In the genomic region with DNA sequence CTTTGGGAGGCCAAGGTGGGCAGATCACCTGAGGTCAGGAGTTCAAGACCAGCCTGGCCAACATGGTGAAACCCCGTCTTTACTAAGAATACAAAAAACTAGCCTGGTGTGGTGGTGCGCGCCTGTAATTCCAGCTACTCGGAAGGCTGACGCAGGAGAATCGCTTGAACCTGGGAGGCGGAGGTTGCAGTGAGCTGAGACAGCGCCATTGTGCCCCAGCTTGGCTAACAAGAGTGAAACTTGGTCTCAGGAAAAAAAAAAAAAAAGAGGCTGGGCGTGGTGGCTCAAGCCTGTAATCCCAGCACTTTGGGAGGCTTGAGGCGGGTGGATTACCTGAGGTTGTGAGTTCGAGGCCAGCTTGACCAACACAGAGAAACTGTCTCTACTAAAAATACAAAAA, we compare ENCODE assay signal across 8 cellular contexts. TPM values are rescaled to one million over a fixed set of nuclear protein-coding genes. Genes with fewer than 3 reads are reported as not detected.
DNase-seq lines count a peak whose midpoint lies in the region; ATAC-seq and TF ChIP-seq lines count a peak whose summit lies in the region.
"Not testable (repeated sequence)": the region's sequence is repeated elsewhere in the genome, so short reads cannot be mapped to it uniquely, and the experiment has no call there.

No MANE protein-coding gene starts in this region.

- H3K27me3 ChIP-seq in CD4-positive, CD25-positive, alpha-beta regulatory T cell (ENCODE audit: control insufficient read depth, insufficient read depth, low read length); upper lobe of right lung: not testable (repeated sequence)

- CTCF ChIA-PET in HEK293T (lab: Yijun Ruan, JAX), result interaction anchor here (0.6 kb wide), 1 partner anchor 504 kb away, joined by 3 read pairs; no protein-coding TSS in a partner anchor
- CTCF ChIA-PET in activated CD8-positive, alpha-beta T cell treated with anti-CD3 and anti-CD28 coated beads for 36 hours (lab: Charles Lee), result not testable (repeated sequence)

- H3K4me3 ChIP-seq in CD4-positive, CD25-positive, alpha-beta regulatory T cell (ENCODE audit: low read depth, low read length); upper lobe of right lung: not testable (repeated sequence)

- peak overlapping the region; percentile 96 to 99 (median 96) for H3K4me3 Mint-ChIP-seq in CD4-positive, CD25-positive, alpha-beta regulatory T cell
- peak overlapping the region; percentile 81 for H3K4me3 Mint-ChIP-seq in activated CD8-positive, alpha-beta T cell treated with anti-CD3 and anti-CD28 coated beads for 36 hours
- H3K4me3 Mint-ChIP-seq in activated naive CD8-positive, alpha-beta T cell treated with anti-CD3 and anti-CD28 coated beads for 36 hours, result peak overlapping the region; percentile 94
- peak overlapping the region; percentile 48 to 95 (median 93) for H3K4me3 Mint-ChIP-seq in immature natural killer cell
- H3K4me3 Mint-ChIP-seq in neural crest cell, result peak overlapping the region; percentile 95

- TF ChIP-seq POLR2A in Raji (IDR thresholded peaks at IDR 0.05; ENCODE audit: insufficient read depth, low read depth, low read length), result 0 out of 2 replicates have a peak, but pooled peaks have one; percentile 13

- not testable (repeated sequence) for DNase-seq in CD4-positive, CD25-positive, alpha-beta regulatory T cell; HEK293T (ENCODE audit: extremely low spot score); activated CD8-positive, alpha-beta T cell treated with anti-CD3 and anti-CD28 coated beads for 36 hours; activated naive CD8-positive, alpha-beta T cell treated with anti-CD3 and anti-CD28 coated beads for 36 hours; immature natural killer cell; neural crest cell (ENCODE audit: low read depth, low spot score); upper lobe of right lung

- not testable (repeated sequence) for ATAC-seq in CD4-positive, CD25-positive, alpha-beta regulatory T cell (ENCODE audit: low read depth in 2 of 2); activated CD8-positive, alpha-beta T cell treated with anti-CD3 and anti-CD28 coated beads for 36 hours; upper lobe of right lung

- H3K36me3 Mint-ChIP-seq in CD4-positive, CD25-positive, alpha-beta regulatory T cell; immature natural killer cell; neural crest cell (ENCODE audit: low read depth): not testable (repeated sequence)
- peaks cover 19% of the 10 kb centered on the region for H3K36me3 Mint-ChIP-seq in activated CD8-positive, alpha-beta T cell treated with anti-CD3 and anti-CD28 coated beads for 36 hours (ENCODE audit: low read depth)
- peaks cover 18% of the 10 kb centered on the region for H3K36me3 Mint-ChIP-seq in activated naive CD8-positive, alpha-beta T cell treated with anti-CD3 and anti-CD28 coated beads for 36 hours

- peak overlapping the region; percentile 84 to 96 (median 94) for H3K27ac Mint-ChIP-seq in CD4-positive, CD25-positive, alpha-beta regulatory T cell
- peak overlapping the region; percentile 46 for H3K27ac Mint-ChIP-seq in activated CD8-positive, alpha-beta T cell treated with anti-CD3 and anti-CD28 coated beads for 36 hours
- H3K27ac Mint-ChIP-seq in activated naive CD8-positive, alpha-beta T cell treated with anti-CD3 and anti-CD28 coated beads for 36 hours, result peak overlapping the region; percentile 95
- peak overlapping the region; percentile 57 to 97 (median 83) for H3K27ac Mint-ChIP-seq in immature natural killer cell
- H3K27ac Mint-ChIP-seq in neural crest cell (ENCODE audit: unreplicated experiment), result not testable (repeated sequence)

- H3K4me1 Mint-ChIP-seq in CD4-positive, CD25-positive, alpha-beta regulatory T cell, result peaks cover 18 to 60% (median 41%) of the 10 kb centered on the region in 4 donors
- H3K4me1 Mint-ChIP-seq in activated CD8-positive, alpha-beta T cell treated with anti-CD3 and anti-CD28 coated beads for 36 hours (ENCODE audit: low read depth), result peaks cover 26% of the 10 kb centered on the region
- H3K4me1 Mint-ChIP-seq in activated naive CD8-positive, alpha-beta T cell treated with anti-CD3 and anti-CD28 coated beads for 36 hours, result peaks cover 40% of the 10 kb centered on the region
- peaks cover 37 to 42% of the 10 kb centered on the region in 2 donors for H3K4me1 Mint-ChIP-seq in immature natural killer cell
- peaks cover 41% of the 10 kb centered on the region for H3K4me1 Mint-ChIP-seq in neural crest cell

- H3K27me3 Mint-ChIP-seq in CD4-positive, CD25-positive, alpha-beta regulatory T cell; activated CD8-positive, alpha-beta T cell treated with anti-CD3 and anti-CD28 coated beads for 36 hours; activated naive CD8-positive, alpha-beta T cell treated with anti-CD3 and anti-CD28 coated beads for 36 hours; neural crest cell (ENCODE audit: low read depth): not testable (repeated sequence)
- H3K27me3 Mint-ChIP-seq in immature natural killer cell (ENCODE audit: low read depth in 3 of 3), result peaks cover 3 to 13% (median 9%) of the 10 kb centered on the region in 3 donors

- peak overlapping the region; percentile 91 for H3K27ac ChIP-seq in CD4-positive, CD25-positive, alpha-beta regulatory T cell (ENCODE audit: insufficient read depth, low read length, poor library complexity, severe bottlenecking)
- peak overlapping the region; percentile 94 for H3K27ac ChIP-seq in upper lobe of right lung

- H3K9me3 ChIP-seq in CD4-positive, CD25-positive, alpha-beta regulatory T cell (ENCODE audit: control insufficient read depth in 2 of 2, low read length in 2 of 2); upper lobe of right lung: not testable (repeated sequence)

- not testable (repeated sequence) for H3K36me3 ChIP-seq in CD4-positive, CD25-positive, alpha-beta regulatory T cell (ENCODE audit: control insufficient read depth, insufficient read depth, low read length); upper lobe of right lung

- H3K9me3 Mint-ChIP-seq in CD4-positive, CD25-positive, alpha-beta regulatory T cell; activated CD8-positive, alpha-beta T cell treated with anti-CD3 and anti-CD28 coated beads for 36 hours; activated naive CD8-positive, alpha-beta T cell treated with anti-CD3 and anti-CD28 coated beads for 36 hours; immature natural killer cell; neural crest cell: not testable (repeated sequence)

- intact Hi-C loops in activated CD8-positive, alpha-beta T cell treated with anti-CD3 and anti-CD28 coated beads for 36 hours (cut with micrococcal nuclease); upper lobe of right lung (cut with DNase I): not testable (repeated sequence)

- peaks cover 53% of the 10 kb centered on the region for H3K4me1 ChIP-seq in CD4-positive, CD25-positive, alpha-beta regulatory T cell (ENCODE audit: control insufficient read depth, insufficient read depth, low read length, poor library complexity, severe bottlenecking)
- H3K4me1 ChIP-seq in upper lobe of right lung, result peaks cover 19% of the 10 kb centered on the region

- POLR2A ChIA-PET in HEK293T (lab: Yijun Ruan, JAX), result interaction anchor here (3.0 to 11.2 kb wide), 3 partner anchors 8 to 31 kb away, joined by 15 to 187 read pairs (median 68); no protein-coding TSS in a partner anchor
- POLR2A ChIA-PET in activated CD8-positive, alpha-beta T cell treated with anti-CD3 and anti-CD28 coated beads for 36 hours (lab: Charles Lee), result interaction anchor here (6.2 to 7.3 kb wide), 2 partner anchors 8 to 13 kb away, joined by 75 to 85 read pairs; no protein-coding TSS in a partner anchor

- TF ChIP-seq CTCF in activated CD8-positive, alpha-beta T cell treated with anti-CD3 and anti-CD28 coated beads for 36 hours (IDR thresholded peaks at IDR 0.05); neural crest cell (conservative IDR thresholded peaks at IDR 0.05); upper lobe of right lung (IDR thresholded peaks at IDR 0.05): not testable (repeated sequence)

TF ChIP-seq in HEK293T, 16 proteins besides CTCF, POLR2A, EP300 and RAD21:
- peak; percentile 81 for TF ChIP-seq ZNF384 (IDR thresholded peaks at IDR 0.05)

RNA-seq across cellular contexts. Expression of a gene that starts 1.5 kb away (rescaled TPM):
- 92.4 TPM for total RNA-seq in CD4-positive, CD25-positive, alpha-beta regulatory T cell
- polyA plus RNA-seq in CD4-positive, CD25-positive, alpha-beta regulatory T cell, result 1 to 10 TPM; 7.4 to 9.0 (median 7.9) TPM
- total RNA-seq in activated CD8-positive, alpha-beta T cell treated with anti-CD3 and anti-CD28 coated beads for 36 hours, result 10 to 100 TPM; 59.8 to 60.3 TPM
- 10 to 100 TPM; 49.3 to 51.9 TPM for total RNA-seq in activated naive CD8-positive, alpha-beta T cell treated with anti-CD3 and anti-CD28 coated beads for 36 hours
- 10 to 100 TPM in 1 of 3 donors, 1 to 10 TPM in 2; 1.2 to 46.0 (median 6.0) TPM for polyA plus RNA-seq in immature natural killer cell
- total RNA-seq in neural crest cell, result 66.5 and 69.4 TPM in 2 replicates
- 53.1 TPM for total RNA-seq in upper lobe of right lung

RNA-seq across cellular contexts. Expression of a gene that starts 38.6 kb away (rescaled TPM):
- 0.59 TPM for total RNA-seq in CD4-positive, CD25-positive, alpha-beta regulatory T cell
- polyA plus RNA-seq in CD4-positive, CD25-positive, alpha-beta regulatory T cell, result 1 to 10 TPM in 3 of 4 donors, under 1 TPM in 1; 0.94 to 1.7 (median 1.1) TPM
- 1 to 10 TPM; 2.5 to 2.8 TPM for total RNA-seq in activated CD8-positive, alpha-beta T cell treated with anti-CD3 and anti-CD28 coated beads for 36 hours
- 1 to 10 TPM; 1.9 to 2.0 TPM for total RNA-seq in activated naive CD8-positive, alpha-beta T cell treated with anti-CD3 and anti-CD28 coated beads for 36 hours
- polyA plus RNA-seq in immature natural killer cell, result 1 to 10 TPM in 1 of 3 donors, under 1 TPM in 1, not detected in 1; 0.90 to 1.3 TPM
- 2.7 and 3.3 TPM in 2 replicates for total RNA-seq in neural crest cell
- total RNA-seq in upper lobe of right lung, result 0.93 TPM
